9 cellular contexts compared by ENCODE assay signal in genomic region chr3:157543491-157544035, GRCh38. TPM values are rescaled to one million over a fixed set of nuclear protein-coding genes. Genes with fewer than 3 reads are reported as not detected.
DNase-seq lines count a peak whose midpoint lies in the region; ATAC-seq and TF ChIP-seq lines count a peak whose summit lies in the region.
"Had no signal": no experiment of that assay in that cellular context is flagged by ENCODE, and none has a peak within 500 bp of the region (broad histone marks: within the 10 kb centered on the region; RNA-seq: fewer than 3 reads in every experiment).

No MANE protein-coding gene starts in this region.

- TF ChIP-seq CTCF in epithelial cell of proximal tubule (conservative IDR thresholded peaks at IDR 0.05; ENCODE audit: low read depth, low read length) (no peak), tibial artery (IDR thresholded peaks at IDR 0.05) (no peak)

- no peaks in the 10 kb centered on the region for H3K79me1 ChIP-seq in mesendoderm (ENCODE audit: low read length)

- H3K9me3 Mint-ChIP-seq in activated CD8-positive, alpha-beta T cell treated with anti-CD3 and anti-CD28 coated beads, Interleukin-2, amount 10 ng/mL, durations not matched to agents 7 days and 5 days (ENCODE audit: insufficient read depth): no peaks in the 10 kb centered on the region

- peaks cover 13% of the 10 kb centered on the region for H3K27me3 ChIP-seq in MG63
- H3K27me3 ChIP-seq in mesendoderm (ENCODE audit: insufficient read depth, low read length, poor library complexity): no peaks in the 10 kb centered on the region
- no peaks in the 10 kb centered on the region for H3K27me3 ChIP-seq in tibial artery

- H3K9ac ChIP-seq in mesendoderm (ENCODE audit: low read length): peak overlapping the region; percentile 61

- H3K9me3 ChIP-seq in MG63 (no peaks in the 10 kb centered on the region), tibial artery (peaks cover 0 to 6% (median 5%) of the 10 kb centered on the region in 3 donors)

- H3K79me2 ChIP-seq in mesendoderm (ENCODE audit: control insufficient read depth, insufficient read depth, low read length): no peaks in the 10 kb centered on the region

- peak overlapping the region; percentile 80 for H3K56ac ChIP-seq in mesendoderm (ENCODE audit: low read length)

- H3K27ac ChIP-seq in mesendoderm (ENCODE audit: low read depth, low read length): no peak overlapping the region
- H3K27ac ChIP-seq in tibial artery: peak overlapping the region; percentile 3 to 15

- no peaks in the 10 kb centered on the region for H3K36me3 Mint-ChIP-seq in activated CD8-positive, alpha-beta T cell treated with anti-CD3 and anti-CD28 coated beads, Interleukin-2, amount 10 ng/mL, durations not matched to agents 7 days and 5 days (ENCODE audit: low read depth)

- CTCF ChIA-PET in activated CD8-positive, alpha-beta T cell treated with anti-CD3 and anti-CD28 coated beads, Interleukin-2, amount 10 ng/mL, durations not matched to agents 7 days and 5 days (lab: Charles Lee): interaction anchor here (0.8 to 1.5 kb wide), 2 partner anchors 11 to 29 kb away, joined by 3 to 5 read pairs; no protein-coding TSS in a partner anchor

- no peak overlapping the region for H4K8ac ChIP-seq in mesendoderm (ENCODE audit: low read depth, low read length)

- H3K36me3 ChIP-seq in MG63 (no peaks in the 10 kb centered on the region), mesendoderm (ENCODE audit: control insufficient read depth, insufficient read depth, low read length) (no peaks in the 10 kb centered on the region), tibial artery (no peaks in the 10 kb centered on the region)

- H2AK5ac ChIP-seq in mesendoderm (ENCODE audit: low read length): no peak overlapping the region

- no peak overlapping the region for H2BK15ac ChIP-seq in mesendoderm (replicated peaks; ENCODE audit: low read depth)

- no peak overlapping the region for H4K5ac ChIP-seq in mesendoderm (ENCODE audit: low read length)

- no peak overlapping the region for H3K4me3 Mint-ChIP-seq in activated CD8-positive, alpha-beta T cell treated with anti-CD3 and anti-CD28 coated beads, Interleukin-2, amount 10 ng/mL, durations not matched to agents 7 days and 5 days

- no peaks in the 10 kb centered on the region for H3K4me1 Mint-ChIP-seq in activated CD8-positive, alpha-beta T cell treated with anti-CD3 and anti-CD28 coated beads, Interleukin-2, amount 10 ng/mL, durations not matched to agents 7 days and 5 days (ENCODE audit: low read depth)

- POLR2A ChIA-PET in activated CD8-positive, alpha-beta T cell treated with anti-CD3 and anti-CD28 coated beads, Interleukin-2, amount 10 ng/mL, durations not matched to agents 7 days and 5 days (lab: Charles Lee): no interaction called here

- no peak overlapping the region for H3K27ac Mint-ChIP-seq in activated CD8-positive, alpha-beta T cell treated with anti-CD3 and anti-CD28 coated beads, Interleukin-2, amount 10 ng/mL, durations not matched to agents 7 days and 5 days

- no peak overlapping the region for H3K23ac ChIP-seq in mesendoderm (ENCODE audit: low read length)

- H3K4me1 ChIP-seq in mesendoderm (ENCODE audit: control insufficient read depth, low read depth, low read length) (no peaks in the 10 kb centered on the region), tibial artery (peaks cover 0 to 12% (median 6%) of the 10 kb centered on the region in 4 donors)

- no peak overlapping the region for H2BK5ac ChIP-seq in mesendoderm (ENCODE audit: low read length)

- H3K4ac ChIP-seq in mesendoderm (ENCODE audit: low read depth, low read length): no peak overlapping the region

- WGBS in mesendoderm (ENCODE audit: extremely low coverage, insufficient coverage, low lambda C conversion rate): no CpG with 5 or more reads among the region's 14 CpGs

- H3K4me3 ChIP-seq in MG63 (peak overlapping the region; percentile 20), epithelial cell of proximal tubule (ENCODE audit: low read depth, low read length) (peak overlapping the region; percentile 55), mesendoderm (ENCODE audit: low read length) (no peak overlapping the region), tibial artery (peak overlapping the region; percentile 46 to 52)

- peaks cover 2% of the 10 kb centered on the region for H3K27me3 Mint-ChIP-seq in activated CD8-positive, alpha-beta T cell treated with anti-CD3 and anti-CD28 coated beads, Interleukin-2, amount 10 ng/mL, durations not matched to agents 7 days and 5 days (ENCODE audit: low read depth)

- no peak for ATAC-seq in GM18868 (IDR thresholded peaks at IDR 0.05; ENCODE audit: unreplicated experiment)
- ATAC-seq in activated CD8-positive, alpha-beta T cell treated with anti-CD3 and anti-CD28 coated beads, Interleukin-2, amount 10 ng/mL, durations not matched to agents 7 days and 5 days: no peak
- no peak for ATAC-seq in HG03521 (IDR thresholded peaks at IDR 0.05; ENCODE audit: unreplicated experiment)

- peak overlapping the region; percentile 56 for H3K4me2 ChIP-seq in mesendoderm (ENCODE audit: low read length)

- H3K18ac ChIP-seq in mesendoderm (ENCODE audit: low read length): no peak overlapping the region

- no peak overlapping the region for H2BK120ac ChIP-seq in mesendoderm (ENCODE audit: low read depth, low read length)

- no peak for DNase-seq in MG63
- no peak for DNase-seq in epithelial cell of proximal tubule (ENCODE audit: low read depth)
- DNase-seq in mesendoderm: no peak
- DNase-seq in tibial artery: no peak
- no peak for DNase-seq in NCI-H526 treated with DMSO at 0.1 percent for 48 hours (lab: John Stamatoyannopoulos, UW)
- no peak for DNase-seq in activated CD8-positive, alpha-beta T cell treated with anti-CD3 and anti-CD28 coated beads, Interleukin-2, amount 10 ng/mL, durations not matched to agents 7 days and 5 days
- DNase-seq: stimulated activated naive CD4-positive, alpha-beta T cell had no signal

- intact Hi-C loops in tibial artery (cut with DNase I; ENCODE audit: low total_unique reads): no loop called here

RNA-seq across cellular contexts. Expression of gene VEPH1, which starts 40.3 kb away (rescaled TPM):
- total RNA-seq in MG63 (2014; rRNA removed; shearing (Covaris generic); ENCODE audit: low replicate concordance): not detected in 2 replicates
- total RNA-seq in epithelial cell of proximal tubule: 3.7 and 20.7 TPM in 2 replicates
- polyA plus RNA-seq in mesendoderm (2013, experiment 1 of 2): 4.3 TPM
- polyA plus RNA-seq in mesendoderm (2013, experiment 2 of 2): 4.6 TPM
- not detected for total RNA-seq in activated CD8-positive, alpha-beta T cell treated with anti-CD3 and anti-CD28 coated beads, Interleukin-2, amount 10 ng/mL, durations not matched to agents 7 days and 5 days
